Comparison of ENCODE assay signal across 1 cellular context in genomic region chr17:35167046-35167445, GRCh38.
TF ChIP-seq lines count a peak whose summit lies in the region.

No MANE protein-coding gene starts in this region.

TF ChIP-seq in HEK293, 187 proteins besides CTCF, POLR2A, EP300 and RAD21:
- no peak for TF ChIP-seq KLF7 (tag by site-specific recombination; IDR thresholded peaks at IDR 0.05; ENCODE audit: borderline replicate concordance)
- TF ChIP-seq ZNF549 (tag by site-specific recombination; IDR thresholded peaks at IDR 0.05) = no peak
- TF ChIP-seq ZIC2 (tag by site-specific recombination; IDR thresholded peaks at IDR 0.05) = peak; percentile 33; the same call in 1 of the 2 replicates
- no peak for TF ChIP-seq ZNF624 (tag by site-specific recombination; IDR thresholded peaks at IDR 0.05)
- no peak for TF ChIP-seq SP2 (tag by site-specific recombination; IDR thresholded peaks at IDR 0.05)
- no peak for TF ChIP-seq REST (tag by site-specific recombination; IDR thresholded peaks at IDR 0.05)
- no peak for TF ChIP-seq REPIN1 (tag by site-specific recombination; IDR thresholded peaks at IDR 0.05; ENCODE audit: low read depth)
